Comparison of ENCODE assay signal across 8 cellular contexts in the genomic region with DNA sequence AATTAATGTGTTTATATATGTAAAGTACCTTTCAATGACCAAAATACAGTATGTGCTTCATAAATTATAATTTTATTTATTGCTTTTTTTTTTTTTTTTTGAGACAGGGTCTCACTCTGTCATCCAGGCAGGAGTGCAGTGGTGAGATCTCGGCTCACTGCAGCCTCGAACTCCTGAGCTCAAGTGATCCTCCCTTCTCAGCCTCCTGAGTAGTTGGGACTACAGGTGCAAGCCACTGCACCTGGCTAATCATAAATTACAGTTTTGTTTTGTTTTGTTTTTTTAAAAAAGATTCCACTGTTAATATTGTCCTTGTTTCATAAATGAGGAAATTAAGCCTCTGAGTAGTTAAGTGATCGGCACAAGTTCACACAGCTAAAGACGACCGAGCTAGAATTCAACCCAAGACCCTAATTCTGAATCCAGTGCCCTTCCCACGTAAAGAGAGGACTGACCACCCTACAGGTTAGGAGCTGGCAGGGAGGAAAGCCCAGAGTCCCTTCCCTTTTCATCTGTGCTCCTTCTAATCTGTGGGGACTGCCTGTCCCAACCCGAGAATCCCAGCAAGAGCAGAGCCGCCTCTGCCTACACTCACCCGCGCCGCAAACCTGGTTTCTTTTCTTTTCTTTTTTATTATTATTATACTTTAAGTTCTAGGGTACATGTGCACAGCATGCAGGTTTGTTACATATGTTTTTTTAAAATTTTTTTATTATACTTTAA. TPM values are rescaled to one million over a fixed set of nuclear protein-coding genes. Genes with fewer than 3 reads are reported as not detected.
DNase-seq lines count a peak whose midpoint lies in the region; ATAC-seq and TF ChIP-seq lines count a peak whose summit lies in the region.

No MANE protein-coding gene starts in this region.

- H3K4me3 Mint-ChIP-seq in activated T-cell treated with anti-CD3 and anti-CD28 coated beads, Interleukin-2, amount 50 U/mL, for 4 hours: peak overlapping the region; percentile 72
- H3K4me3 Mint-ChIP-seq in activated T-helper 2 cell treated with anti-CD3 and anti-CD28 coated beads, Interferon-gamma antibody, Interleukin-2, Interleukin-4, amounts not matched to agents 10 μg/mL and 5 μg/mL and 100 μg/mL, durations not matched to agents 14 hours and 24 hours and 36 hours (ENCODE audit: low read depth): peak overlapping the region; percentile 76

- ATAC-seq in activated T-cell treated with anti-CD3 and anti-CD28 coated beads, Interleukin-2, amount 50 U/mL, for 4 hours: peak; percentile 17 to 23
- no peak for ATAC-seq in HG03045 (IDR thresholded peaks at IDR 0.05; ENCODE audit: unreplicated experiment)

- no peaks in the 10 kb centered on the region for H3K27me3 ChIP-seq in iPS-20b (ENCODE audit: insufficient read depth, low read length)
- peaks cover 0 to 19% of the 10 kb centered on the region in 2 donors for H3K27me3 ChIP-seq in tibial artery

- peaks cover 6% of the 10 kb centered on the region for H3K27me3 Mint-ChIP-seq in activated T-cell treated with anti-CD3 and anti-CD28 coated beads, Interleukin-2, amount 50 U/mL, for 4 hours (ENCODE audit: low read depth)
- H3K27me3 Mint-ChIP-seq in activated T-helper 2 cell treated with anti-CD3 and anti-CD28 coated beads, Interferon-gamma antibody, Interleukin-2, Interleukin-4, amounts not matched to agents 10 μg/mL and 5 μg/mL and 100 μg/mL, durations not matched to agents 14 hours and 24 hours and 36 hours (ENCODE audit: low read depth): no peaks in the 10 kb centered on the region

- H3K36me3 ChIP-seq in iPS-20b (ENCODE audit: insufficient read depth, low read depth, low read length) (no peaks in the 10 kb centered on the region), tibial artery (no peaks in the 10 kb centered on the region)

- H3K27ac ChIP-seq in iPS-20b (ENCODE audit: low read length) (no peak overlapping the region), tibial artery (no peak overlapping the region)

- intact Hi-C loops in activated T-helper 2 cell treated with anti-CD3 and anti-CD28 coated beads, Interferon-gamma antibody, Interleukin-2, Interleukin-4, amounts not matched to agents 10 μg/mL and 5 μg/mL and 100 μg/mL, durations not matched to agents 14 hours and 24 hours and 36 hours (cut with micrococcal nuclease): no loop called here
- intact Hi-C loops in tibial artery (cut with DNase I; ENCODE audit: low total_unique reads): no loop called here

- H3K9me3 ChIP-seq in iPS-20b (ENCODE audit: insufficient read depth, low read depth, low read length) (no peaks in the 10 kb centered on the region), tibial artery (no peaks in the 10 kb centered on the region)

- no peaks in the 10 kb centered on the region for H3K4me1 Mint-ChIP-seq in activated T-cell treated with anti-CD3 and anti-CD28 coated beads, Interleukin-2, amount 50 U/mL, for 4 hours (ENCODE audit: low read depth)
- H3K4me1 Mint-ChIP-seq in activated T-helper 2 cell treated with anti-CD3 and anti-CD28 coated beads, Interferon-gamma antibody, Interleukin-2, Interleukin-4, amounts not matched to agents 10 μg/mL and 5 μg/mL and 100 μg/mL, durations not matched to agents 14 hours and 24 hours and 36 hours (ENCODE audit: low read depth): peaks cover 6% of the 10 kb centered on the region

- no peak for TF ChIP-seq CTCF in tibial artery (IDR thresholded peaks at IDR 0.05)

- H3K9me3 Mint-ChIP-seq in activated T-cell treated with anti-CD3 and anti-CD28 coated beads, Interleukin-2, amount 50 U/mL, for 4 hours: no peaks in the 10 kb centered on the region
- no peaks in the 10 kb centered on the region for H3K9me3 Mint-ChIP-seq in activated T-helper 2 cell treated with anti-CD3 and anti-CD28 coated beads, Interferon-gamma antibody, Interleukin-2, Interleukin-4, amounts not matched to agents 10 μg/mL and 5 μg/mL and 100 μg/mL, durations not matched to agents 14 hours and 24 hours and 36 hours

- H3K36me3 Mint-ChIP-seq in activated T-cell treated with anti-CD3 and anti-CD28 coated beads, Interleukin-2, amount 50 U/mL, for 4 hours (ENCODE audit: insufficient read depth): no peaks in the 10 kb centered on the region
- no peaks in the 10 kb centered on the region for H3K36me3 Mint-ChIP-seq in activated T-helper 2 cell treated with anti-CD3 and anti-CD28 coated beads, Interferon-gamma antibody, Interleukin-2, Interleukin-4, amounts not matched to agents 10 μg/mL and 5 μg/mL and 100 μg/mL, durations not matched to agents 14 hours and 24 hours and 36 hours (ENCODE audit: low read depth)

- peaks cover 6% of the 10 kb centered on the region; the same call in 1 of the 2 replicates for H3K4me1 ChIP-seq in iPS-20b (ENCODE audit: insufficient read depth, low read length)
- H3K4me1 ChIP-seq in tibial artery: no peaks in the 10 kb centered on the region

- DNase-seq in activated T-cell treated with anti-CD3 and anti-CD28 coated beads, Interleukin-2, amount 50 U/mL, for 4 hours: no peak
- DNase-seq in activated T-cell treated with anti-CD3 and anti-CD28 coated beads, Interleukin-2, amount 50 U/mL, for 48 hours: no peak
- DNase-seq in activated T-helper 2 cell treated with anti-CD3 and anti-CD28 coated beads, Interferon-gamma antibody, Interleukin-2, Interleukin-4, amounts not matched to agents 10 μg/mL and 5 μg/mL and 100 μg/mL, durations not matched to agents 14 hours and 24 hours and 36 hours (ENCODE audit: low spot score): no peak
- no peak for DNase-seq in tibial artery
- DNase-seq in NCI-H128 (lab: John Stamatoyannopoulos, UW; ENCODE audit: unreplicated experiment): no peak
- no peak for DNase-seq in NCI-H1048 (lab: John Stamatoyannopoulos, UW)

- peak overlapping the region; percentile 20; the same call in 1 of the 2 replicates for H3K9ac ChIP-seq in iPS-20b (ENCODE audit: low read depth, low read length)

- H3K4me3 ChIP-seq in iPS-20b (ENCODE audit: low read length) (peak overlapping the region; percentile 64; the same call in 1 of the 2 replicates), tibial artery (peak overlapping the region; percentile 38 to 44)

- peak overlapping the region; percentile 42 for H3K27ac Mint-ChIP-seq in activated T-helper 2 cell treated with anti-CD3 and anti-CD28 coated beads, Interferon-gamma antibody, Interleukin-2, Interleukin-4, amounts not matched to agents 10 μg/mL and 5 μg/mL and 100 μg/mL, durations not matched to agents 14 hours and 24 hours and 36 hours

RNA-seq across cellular contexts. Expression of gene GDF5, which starts 8.5 kb away (rescaled TPM):
- total RNA-seq in activated T-cell treated with anti-CD3 and anti-CD28 coated beads, Interleukin-2, amount 50 U/mL, for 4 hours: not detected
- total RNA-seq in activated T-helper 2 cell treated with anti-CD3 and anti-CD28 coated beads, Interferon-gamma antibody, Interleukin-2, Interleukin-4, amounts not matched to agents 10 μg/mL and 5 μg/mL and 100 μg/mL, durations not matched to agents 14 hours and 24 hours and 36 hours: not detected in 2 replicates

RNA-seq across cellular contexts. Expression of gene CEP250, which starts 8.9 kb away (rescaled TPM):
- 10 to 100 TPM; 27.7 to 31.9 (median 30.9) TPM for total RNA-seq in activated T-cell treated with anti-CD3 and anti-CD28 coated beads, Interleukin-2, amount 50 U/mL, for 4 hours
- 51.0 and 54.6 TPM in 2 replicates for total RNA-seq in activated T-helper 2 cell treated with anti-CD3 and anti-CD28 coated beads, Interferon-gamma antibody, Interleukin-2, Interleukin-4, amounts not matched to agents 10 μg/mL and 5 μg/mL and 100 μg/mL, durations not matched to agents 14 hours and 24 hours and 36 hours

RNA-seq across cellular contexts. Expression of gene UQCC1, which starts 34.7 kb away (rescaled TPM):
- total RNA-seq in activated T-cell treated with anti-CD3 and anti-CD28 coated beads, Interleukin-2, amount 50 U/mL, for 4 hours: 10 to 100 TPM; 58.1 to 61.7 (median 58.5) TPM
- 53.9 and 65.7 TPM in 2 replicates for total RNA-seq in activated T-helper 2 cell treated with anti-CD3 and anti-CD28 coated beads, Interferon-gamma antibody, Interleukin-2, Interleukin-4, amounts not matched to agents 10 μg/mL and 5 μg/mL and 100 μg/mL, durations not matched to agents 14 hours and 24 hours and 36 hours
